In the genomic region with DNA sequence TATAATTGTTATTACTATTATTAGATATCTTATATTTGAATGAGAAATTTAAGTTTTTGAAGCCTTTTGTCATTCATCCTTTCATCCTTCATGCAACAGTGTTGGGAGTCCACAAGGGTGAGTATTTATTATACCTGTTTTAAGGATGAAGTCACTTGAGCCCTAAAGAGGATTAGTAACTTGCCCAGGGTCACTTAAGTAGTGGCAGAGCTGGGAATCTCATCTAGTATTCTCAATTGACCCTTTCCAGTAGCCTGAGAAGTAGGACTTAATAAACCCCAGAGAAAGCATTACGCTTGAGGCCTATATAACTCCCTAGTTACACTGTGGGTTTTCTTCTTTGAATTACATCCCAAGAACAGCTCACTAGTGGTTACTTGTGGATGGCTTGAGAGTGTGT, we compare ENCODE assay signal across 12 cellular contexts.
DNase-seq lines count a peak whose midpoint lies in the region; ATAC-seq and TF ChIP-seq lines count a peak whose summit lies in the region.
"Had no signal": no experiment of that assay in that cellular context is flagged by ENCODE, and none has a peak within 500 bp of the region (broad histone marks: within the 10 kb centered on the region; RNA-seq: fewer than 3 reads in every experiment).

No MANE protein-coding gene starts in this region.

- peaks cover 15% of the 10 kb centered on the region for H3K4me1 ChIP-seq in neural progenitor cell

- peak overlapping the region; percentile 22 for H3K4me2 ChIP-seq in neural progenitor cell
- H3K4me2 ChIP-seq: A549 had no signal

- ATAC-seq in CD4-positive, alpha-beta T cell (ENCODE audit: poor library complexity) = no peak

- H3K27me3 ChIP-seq in WERI-Rb-1 (ENCODE audit: insufficient read depth, low read depth, severe bottlenecking) (no peaks in the 10 kb centered on the region), neural progenitor cell (no peaks in the 10 kb centered on the region)
- H3K27me3 ChIP-seq in CD4-positive, alpha-beta T cell (ENCODE audit: control insufficient read depth, insufficient read depth, low read length) = no peaks in the 10 kb centered on the region

- H3K36me3 Mint-ChIP-seq in neural progenitor cell = no peaks in the 10 kb centered on the region
- no peaks in the 10 kb centered on the region for H3K36me3 Mint-ChIP-seq in CD4-positive, alpha-beta T cell (ENCODE audit: low read depth)
- no peaks in the 10 kb centered on the region for H3K36me3 Mint-ChIP-seq in CD14-positive monocyte
- H3K36me3 Mint-ChIP-seq: CD4-positive, CD25-positive, alpha-beta regulatory T cell had no signal

- H3K79me2 ChIP-seq in neural progenitor cell (ENCODE audit: low read depth) = no peaks in the 10 kb centered on the region

- H3K4me1 Mint-ChIP-seq in neural progenitor cell (peaks cover 38% of the 10 kb centered on the region), CD14-positive monocyte (peaks cover 23% of the 10 kb centered on the region)
- no peaks in the 10 kb centered on the region for H3K4me1 Mint-ChIP-seq in CD4-positive, alpha-beta T cell (ENCODE audit: low read depth)
- H3K4me1 Mint-ChIP-seq: CD4-positive, CD25-positive, alpha-beta regulatory T cell had no signal

- H3K4me3 Mint-ChIP-seq in neural progenitor cell (no peak overlapping the region), CD14-positive monocyte (no peak overlapping the region)
- no peak overlapping the region for H3K4me3 Mint-ChIP-seq in CD4-positive, alpha-beta T cell
- H3K4me3 Mint-ChIP-seq: CD4-positive, CD25-positive, alpha-beta regulatory T cell; H9 had no signal

- H3K4me3 ChIP-seq in WERI-Rb-1 (ENCODE audit: low read depth, low read length) (no peak overlapping the region), neural progenitor cell (no peak overlapping the region)
- H3K4me3 ChIP-seq: A549 had no signal

- no peak overlapping the region for H2AFZ ChIP-seq in neural progenitor cell (replicated peaks)

- no peak overlapping the region for H3K9ac ChIP-seq in neural progenitor cell

- H3F3A ChIP-seq in neural progenitor cell (ENCODE audit: low read depth) = no peaks in the 10 kb centered on the region

- no peaks in the 10 kb centered on the region for H4K20me1 ChIP-seq in neural progenitor cell (ENCODE audit: low read depth)

- no peaks in the 10 kb centered on the region for H3K36me3 ChIP-seq in WERI-Rb-1
- no peaks in the 10 kb centered on the region for H3K36me3 ChIP-seq in neural progenitor cell

- DNase-seq in NCI-H69 (lab: John Stamatoyannopoulos, UW) (peak; percentile 22), WERI-Rb-1 (peak; percentile 44), neural progenitor cell (ENCODE audit: low spot score) (peak; percentile 52), CD14-positive monocyte (ENCODE audit: low spot score) (no peak), amniotic stem cell (lab: John Stamatoyannopoulos, UW) (no peak)
- no peak for DNase-seq in CD4-positive, alpha-beta T cell
- DNase-seq: CD4-positive, CD25-positive, alpha-beta regulatory T cell; DMS79; GOT3; H9; IMR-90 had no signal

- H3K9me3 ChIP-seq in WERI-Rb-1 (ENCODE audit: severe bottlenecking) = no peaks in the 10 kb centered on the region
- no peaks in the 10 kb centered on the region for H3K9me3 ChIP-seq in neural progenitor cell (ENCODE audit: low read depth)
- H3K9me3 ChIP-seq in CD4-positive, alpha-beta T cell (ENCODE audit: control insufficient read depth, low read length) = no peaks in the 10 kb centered on the region
- H3K9me3 ChIP-seq: A549 had no signal

- H3K27ac Mint-ChIP-seq in neural progenitor cell (peak overlapping the region; percentile 64), CD14-positive monocyte (no peak overlapping the region)
- no peak overlapping the region for H3K27ac Mint-ChIP-seq in CD4-positive, alpha-beta T cell
- H3K27ac Mint-ChIP-seq: CD4-positive, CD25-positive, alpha-beta regulatory T cell had no signal

- CTCF ChIA-PET in CD4-positive, alpha-beta T cell (lab: Charles Lee) = no interaction called here

- no peak for TF ChIP-seq CTCF in WERI-Rb-1 (IDR thresholded peaks at IDR 0.05; ENCODE audit: low read depth, low read length)
- no peak for TF ChIP-seq CTCF in neural progenitor cell (IDR thresholded peaks at IDR 0.05)
- TF ChIP-seq CTCF in CD4-positive, alpha-beta T cell (IDR thresholded peaks at IDR 0.05) = no peak
- no peak for TF ChIP-seq CTCF in CD14-positive monocyte (IDR thresholded peaks at IDR 0.05)

- no peak overlapping the region for H3K27ac ChIP-seq in WERI-Rb-1
- no peak overlapping the region for H3K27ac ChIP-seq in neural progenitor cell
- no peak overlapping the region for H3K27ac ChIP-seq in CD4-positive, alpha-beta T cell (ENCODE audit: low read depth, low read length)
- H3K27ac ChIP-seq: A549 had no signal

- peaks cover 4% of the 10 kb centered on the region for H3K27me3 Mint-ChIP-seq in neural progenitor cell (ENCODE audit: insufficient read depth, low read depth)
- peaks cover 8% of the 10 kb centered on the region for H3K27me3 Mint-ChIP-seq in CD4-positive, alpha-beta T cell
- peaks cover 0 to 3% (median 2%) of the 10 kb centered on the region in 3 donors for H3K27me3 Mint-ChIP-seq in CD14-positive monocyte (ENCODE audit: low read depth in 3 of 3)

- H3K9me3 Mint-ChIP-seq in neural progenitor cell (no peaks in the 10 kb centered on the region), CD14-positive monocyte (peaks cover 0 to 2% (median 0%) of the 10 kb centered on the region in 7 donors)
- H3K9me3 Mint-ChIP-seq in CD4-positive, alpha-beta T cell = no peaks in the 10 kb centered on the region
- H3K9me3 Mint-ChIP-seq: CD4-positive, CD25-positive, alpha-beta regulatory T cell; H9 had no signal

- intact Hi-C loops in CD4-positive, alpha-beta T cell (cut with DNase I, micrococcal nuclease) = no loop called here
- intact Hi-C loops in CD14-positive monocyte (cut with micrococcal nuclease) = loop anchor here in 1 of 2 donors (10.0 kb wide), 1 partner anchor 70 kb away; no protein-coding TSS in a partner anchor

- POLR2A ChIA-PET in CD4-positive, alpha-beta T cell (lab: Charles Lee) = no interaction called here

Comparison
In these comparisons a context has a peak if more than half of its experiments do, and no peak if none do; other contexts are left out.
1. DNase-seq: peak in NCI-H69 (single experiment), WERI-Rb-1 (single experiment) and neural progenitor cell (single experiment); none in CD4-positive, alpha-beta T cell (0 of 10), CD14-positive monocyte (single experiment) and amniotic stem cell (single experiment).